ENCODE assay signal across 14 cellular contexts in genomic region chr17:34979153-34979552, GRCh38. TPM values are rescaled to one million over a fixed set of nuclear protein-coding genes. Genes with fewer than 3 reads are reported as not detected.
DNase-seq lines count a peak whose midpoint lies in the region; ATAC-seq and TF ChIP-seq lines count a peak whose summit lies in the region.
"Had no signal": no experiment of that assay in that cellular context is flagged by ENCODE, and none has a peak within 500 bp of the region (broad histone marks: within the 10 kb centered on the region; RNA-seq: fewer than 3 reads in every experiment).

No MANE protein-coding gene starts in this region.

- no peak overlapping the region for H3K27ac Mint-ChIP-seq in activated naive CD4-positive, alpha-beta T cell treated with anti-CD3 and anti-CD28 coated beads for 36 hours
- H3K27ac Mint-ChIP-seq in stimulated activated effector memory CD8-positive, alpha-beta T cell treated with anti-CD3 and anti-CD28 coated beads, Interleukin-12 subunit alpha, Interleukin-12 subunit beta, amount 100 ng/mL, for 72 hours = no peak overlapping the region

- H3K4me1 Mint-ChIP-seq in activated naive CD4-positive, alpha-beta T cell treated with anti-CD3 and anti-CD28 coated beads for 36 hours (ENCODE audit: low read depth) = peaks cover 35% of the 10 kb centered on the region
- peaks cover 53% of the 10 kb centered on the region for H3K4me1 Mint-ChIP-seq in stimulated activated effector memory CD8-positive, alpha-beta T cell treated with anti-CD3 and anti-CD28 coated beads, Interleukin-12 subunit alpha, Interleukin-12 subunit beta, amount 100 ng/mL, for 72 hours

- H3K27me3 ChIP-seq in OCI-LY1 (ENCODE audit: insufficient read depth, low read length) (no peaks in the 10 kb centered on the region), iPS-18a (ENCODE audit: control insufficient read depth, insufficient read depth, low read length) (no peaks in the 10 kb centered on the region)
- H3K27me3 ChIP-seq: dorsolateral prefrontal cortex, gastroesophageal sphincter, thyroid gland had no signal

- CTCF ChIA-PET in activated naive CD4-positive, alpha-beta T cell treated with anti-CD3 and anti-CD28 coated beads for 36 hours (lab: Charles Lee) = interaction anchor here (0.6 to 1.2 kb wide), 4 partner anchors 11 to 392 kb away, joined by 3 to 5 read pairs (median 3); no protein-coding TSS in a partner anchor

- H3K27ac ChIP-seq in OCI-LY1 (ENCODE audit: low read depth, low read length, poor library complexity, severe bottlenecking) (no peak overlapping the region), iPS-18a (ENCODE audit: low read length) (no peak overlapping the region)

- TF ChIP-seq CTCF in OCI-LY1 (IDR thresholded peaks at IDR 0.05; ENCODE audit: low read length) (no peak), GM10266 (IDR thresholded peaks at IDR 0.05; ENCODE audit: control insufficient read depth, insufficient read depth, low read depth, missing control alignments) (no peak)

- H4K20me1 ChIP-seq in OCI-LY1 (ENCODE audit: insufficient read depth, low read length) = no peaks in the 10 kb centered on the region

- intact Hi-C loops in activated naive CD4-positive, alpha-beta T cell treated with anti-CD3 and anti-CD28 coated beads for 36 hours (cut with micrococcal nuclease) = no loop called here

- ATAC-seq in stimulated activated effector memory CD8-positive, alpha-beta T cell treated with anti-CD3 and anti-CD28 coated beads, Interleukin-12 subunit alpha, Interleukin-12 subunit beta, amount 100 ng/mL, for 72 hours = no peak
- no peak for ATAC-seq in HG02571 (IDR thresholded peaks at IDR 0.05; ENCODE audit: unreplicated experiment)
- ATAC-seq: activated CD4-positive, CD25-positive, alpha-beta regulatory T cell treated with anti-CD3 and anti-CD28 coated beads, Interleukin-2, amount 50 U/mL, for 24 hours; gastroesophageal sphincter; left ventricle myocardium superior had no signal

- no peaks in the 10 kb centered on the region for H3K9me3 ChIP-seq in OCI-LY1 (ENCODE audit: low read length)
- H3K9me3 ChIP-seq in iPS-18a (ENCODE audit: control insufficient read depth, low read depth, low read length) = no peaks in the 10 kb centered on the region
- H3K9me3 ChIP-seq: gastroesophageal sphincter, thyroid gland had no signal

- H3K9ac ChIP-seq in OCI-LY1 (ENCODE audit: low read length) (no peak overlapping the region; the same call in 1 of the 2 replicates), iPS-18a (ENCODE audit: low read length) (no peak overlapping the region)

- H3K9me2 ChIP-seq in OCI-LY1 (ENCODE audit: low read depth, low read length) = no peaks in the 10 kb centered on the region

- H3K4me1 ChIP-seq in OCI-LY1 (ENCODE audit: insufficient read depth, low read length, severe bottlenecking) (peaks cover 19% of the 10 kb centered on the region), iPS-18a (ENCODE audit: control insufficient read depth, low read depth, low read length) (peaks cover 14% of the 10 kb centered on the region)

- H3K79me2 ChIP-seq in OCI-LY1 (ENCODE audit: insufficient read depth, low read length) = peaks cover 6% of the 10 kb centered on the region; the same call in 1 of the 2 replicates

- H3K9me3 Mint-ChIP-seq in activated naive CD4-positive, alpha-beta T cell treated with anti-CD3 and anti-CD28 coated beads for 36 hours = no peaks in the 10 kb centered on the region
- H3K9me3 Mint-ChIP-seq in stimulated activated effector memory CD8-positive, alpha-beta T cell treated with anti-CD3 and anti-CD28 coated beads, Interleukin-12 subunit alpha, Interleukin-12 subunit beta, amount 100 ng/mL, for 72 hours = no peaks in the 10 kb centered on the region

- H3K27me3 Mint-ChIP-seq in activated naive CD4-positive, alpha-beta T cell treated with anti-CD3 and anti-CD28 coated beads for 36 hours (ENCODE audit: low read depth) = no peaks in the 10 kb centered on the region

- DNase-seq in activated naive CD4-positive, alpha-beta T cell treated with anti-CD3 and anti-CD28 coated beads for 36 hours = no peak
- no peak for DNase-seq in activated naive CD4-positive, alpha-beta T cell treated with anti-CD3 and anti-CD28 coated beads, Interleukin-2, amount 50 U/mL, for 16 hours
- no peak for DNase-seq in stimulated activated effector memory CD8-positive, alpha-beta T cell treated with anti-CD3 and anti-CD28 coated beads, Interleukin-12 subunit alpha, Interleukin-12 subunit beta, amount 100 ng/mL, for 72 hours (ENCODE audit: low spot score in 2 of 2)
- no peak for DNase-seq in GM10266 (ENCODE audit: extremely low spot score)
- DNase-seq in NCI-H446 treated with DMSO at 0.1 percent for 48 hours (lab: John Stamatoyannopoulos, UW) = no peak
- DNase-seq: dorsolateral prefrontal cortex, left ventricle myocardium superior, SHP77, thyroid gland had no signal

- H3F3A ChIP-seq in OCI-LY1 (ENCODE audit: insufficient read depth, low read length) = no peaks in the 10 kb centered on the region

- peaks cover 7% of the 10 kb centered on the region for H3K36me3 Mint-ChIP-seq in activated naive CD4-positive, alpha-beta T cell treated with anti-CD3 and anti-CD28 coated beads for 36 hours (ENCODE audit: low read depth)
- peaks cover 20% of the 10 kb centered on the region for H3K36me3 Mint-ChIP-seq in stimulated activated effector memory CD8-positive, alpha-beta T cell treated with anti-CD3 and anti-CD28 coated beads, Interleukin-12 subunit alpha, Interleukin-12 subunit beta, amount 100 ng/mL, for 72 hours

- H3K36me3 ChIP-seq in OCI-LY1 (ENCODE audit: insufficient read depth, low read length) (no peaks in the 10 kb centered on the region; the same call in 1 of the 2 replicates), iPS-18a (ENCODE audit: control insufficient read depth, low read depth, low read length) (peaks cover 13% of the 10 kb centered on the region)
- H3K36me3 ChIP-seq: thyroid gland had no signal

- H3K4me3 Mint-ChIP-seq in activated naive CD4-positive, alpha-beta T cell treated with anti-CD3 and anti-CD28 coated beads for 36 hours = peak overlapping the region; percentile 95
- peak overlapping the region; percentile 86 for H3K4me3 Mint-ChIP-seq in stimulated activated effector memory CD8-positive, alpha-beta T cell treated with anti-CD3 and anti-CD28 coated beads, Interleukin-12 subunit alpha, Interleukin-12 subunit beta, amount 100 ng/mL, for 72 hours

- H3K4me2 ChIP-seq in OCI-LY1 (ENCODE audit: low read length) = peak overlapping the region; percentile 88

- H3K4me3 ChIP-seq in OCI-LY1 (ENCODE audit: low read depth, low read length, poor library complexity, severe bottlenecking) (peak overlapping the region; percentile 86), iPS-18a (ENCODE audit: low read length) (peak overlapping the region; percentile 96)

- no peak overlapping the region for H2AFZ ChIP-seq in OCI-LY1 (ENCODE audit: low read length)

RNA-seq across cellular contexts. Expression of gene LIG3, which starts 1.2 kb away (rescaled TPM):
- total RNA-seq in activated naive CD4-positive, alpha-beta T cell treated with anti-CD3 and anti-CD28 coated beads for 36 hours = 10 to 100 TPM; 47.3 to 47.5 TPM

RNA-seq across cellular contexts. Expression of gene ZNF830, which starts 17.8 kb away (rescaled TPM):
- 10 to 100 TPM; 17.6 to 18.7 TPM for total RNA-seq in activated naive CD4-positive, alpha-beta T cell treated with anti-CD3 and anti-CD28 coated beads for 36 hours

RNA-seq across cellular contexts. Expression of gene CCT6B, which starts 17.9 kb away (rescaled TPM):
- total RNA-seq in activated naive CD4-positive, alpha-beta T cell treated with anti-CD3 and anti-CD28 coated beads for 36 hours = 1 to 10 TPM in 1 of 2 experiments, under 1 TPM in 1; 0.69 to 1.5 TPM
